18 cellular contexts compared by ENCODE assay signal in the genomic region with DNA sequence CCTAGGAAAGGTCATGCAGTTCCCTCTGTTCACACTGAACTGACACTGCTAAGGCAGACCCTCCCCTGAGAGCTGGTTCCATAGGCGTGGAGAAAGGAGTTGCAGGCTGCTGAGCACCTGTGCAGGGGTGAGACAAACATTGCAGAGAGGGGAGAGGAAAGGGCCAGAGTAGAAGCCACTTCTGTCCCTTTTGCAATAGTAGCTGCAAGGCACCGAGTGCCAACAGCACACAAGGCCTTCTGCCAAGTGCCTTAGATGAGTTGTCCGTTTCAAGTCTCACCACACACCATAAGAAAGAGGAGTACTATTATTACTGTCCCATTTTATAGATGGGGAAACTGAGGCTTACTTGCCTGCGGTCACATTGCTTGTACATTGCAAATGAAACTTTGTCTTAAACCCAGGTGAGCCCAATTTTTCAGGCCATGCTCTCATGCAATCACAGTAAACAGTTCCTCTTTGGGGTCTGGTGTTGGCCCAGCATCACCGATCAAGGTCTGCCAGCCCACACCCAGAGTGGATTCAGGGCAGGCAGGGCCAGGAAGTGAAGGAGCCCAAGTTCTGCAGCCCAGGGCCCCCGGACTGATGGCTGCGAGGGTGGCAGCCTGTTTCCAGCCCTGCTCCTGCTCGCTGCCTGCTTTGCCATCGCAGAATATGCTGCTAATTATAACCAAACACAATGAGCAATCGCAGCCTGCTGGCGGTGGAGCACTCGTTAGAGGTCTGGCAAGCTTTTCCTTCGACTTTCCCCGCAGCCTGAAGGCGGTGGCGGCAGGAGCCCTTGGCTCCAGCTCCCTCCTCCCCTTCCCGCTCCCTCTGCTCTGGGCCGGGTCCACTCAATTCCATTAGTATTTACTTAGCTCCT. TPM values are rescaled to one million over a fixed set of nuclear protein-coding genes. Genes with fewer than 3 reads are reported as not detected.
DNase-seq lines count a peak whose midpoint lies in the region; ATAC-seq, FAIRE-seq and TF ChIP-seq lines count a peak whose summit lies in the region.
"Had no signal": no experiment of that assay in that cellular context is flagged by ENCODE, and none has a peak within 500 bp of the region (broad histone marks: within the 10 kb centered on the region; RNA-seq: fewer than 3 reads in every experiment).

No MANE protein-coding gene starts in this region.

- no peaks in the 10 kb centered on the region for H3K79me1 ChIP-seq in H1 (ENCODE audit: low read depth, low read length)

- H3K18ac ChIP-seq in H1 (ENCODE audit: extremely low read depth, low read length), result peak overlapping the region; percentile 19; the same call in 1 of the 2 replicates

- DNase-seq in ELF-1 (ENCODE audit: low read depth, low spot score), result peak; percentile 40
- DNase-seq in NCI-H2227 treated with DMSO at 0.1 percent for 48 hours (lab: John Stamatoyannopoulos, UW), result peak; percentile 45
- peak in 1 of 2 experiments; percentile 59 for DNase-seq in H1 (ENCODE audit: low read depth in 1 of 2, low spot score in 2 of 2)
- DNase-seq in left lobe of liver (ENCODE audit: low spot score), result peak; percentile 61
- no peak for DNase-seq in effector CD4-positive, alpha-beta T cell
- no peak for DNase-seq in tibial nerve (ENCODE audit: low spot score in 2 of 2)
- DNase-seq: adrenal gland; colonic mucosa; COR-L47; NCI-H2081 treated with DMSO at 0.1 percent for 48 hours; stimulated activated CD4-positive, alpha-beta T cell treated with anti-CD3 and anti-CD28 coated beads, Interleukin-4, amount 100 ng/mL, for 24 hours; stimulated activated CD8-positive, alpha-beta memory T cell treated with anti-CD3 and anti-CD28 coated beads, Interleukin-4, amount 100 ng/mL, for 48 hours had no signal

- H3K23ac ChIP-seq in H1 (ENCODE audit: insufficient read length), result no peak overlapping the region

- H2BK15ac ChIP-seq in H1 (ENCODE audit: low read length), result peak overlapping the region; percentile 89; the same call in 1 of the 2 replicates

- H2AFZ ChIP-seq in H1 (ENCODE audit: low read length), result peak overlapping the region; percentile 96

- H4K91ac ChIP-seq in H1 (replicated peaks; ENCODE audit: insufficient read length, low read length), result no peak overlapping the region

- no peaks in the 10 kb centered on the region for H4K20me1 ChIP-seq in H1 (replicated peaks in 1 of 2; ENCODE audit: control insufficient read depth in 1 of 2, insufficient read depth in 2 of 2, low read length in 2 of 2)

- peak overlapping the region in 2 of 4 experiments; percentile 32 to 34; a peak in 3 of 7 replicates for H3K9ac ChIP-seq in H1 (replicated peaks in 1 of 4; ENCODE audit: extremely low read depth in 1 of 4, low read depth in 3 of 4, low read length in 3 of 4)

- no peak for FAIRE-seq in H1 (lab: Jason Lieb, UNC)
- FAIRE-seq: G401.6, GM12892 had no signal

- TF ChIP-seq EP300 in H1 (IDR thresholded peaks at IDR 0.05; ENCODE audit: borderline replicate concordance in 1 of 2, low read depth in 2 of 2, low read length in 2 of 2), result no peak
- TF ChIP-seq EP300 in tibial nerve (IDR thresholded peaks at IDR 0.05), result no peak

- no peak overlapping the region for H2BK5ac ChIP-seq in H1 (ENCODE audit: low read depth, low read length)

- H2BK20ac ChIP-seq in H1 (ENCODE audit: low read length), result no peak overlapping the region

- H3K4me3 ChIP-seq in H1 (ENCODE audit: extremely low read depth in 1 of 4, insufficient read depth in 2 of 4, low read depth in 3 of 4, low read length in 4 of 4), result peak overlapping the region in 1 of 4 experiments; percentile 15; a peak in 1 of 8 replicates
- H3K4me3 ChIP-seq in tibial nerve, result no peak overlapping the region
- H3K4me3 ChIP-seq: adrenal gland, colonic mucosa, skin epidermis, thoracic aorta had no signal

- H2AK5ac ChIP-seq in H1 (ENCODE audit: low read depth, low read length), result no peak overlapping the region

- H4K5ac ChIP-seq in H1 (ENCODE audit: insufficient read length, low read depth, low read length), result no peak overlapping the region

- H3K4me2 ChIP-seq in H1 (ENCODE audit: insufficient read depth in 1 of 2, low read depth in 2 of 2, low read length in 2 of 2), result peak overlapping the region; percentile 38 to 53; a peak in 3 of 4 replicates

- no peaks in the 10 kb centered on the region for H3K23me2 ChIP-seq in H1 (ENCODE audit: low read depth, low read length)

- TF ChIP-seq POLR2A in H1 (IDR thresholded peaks at IDR 0.05; ENCODE audit: control extremely low read depth in 1 of 2, low read depth in 2 of 2, low read length in 2 of 2) (no peak), tibial nerve (IDR thresholded peaks at IDR 0.05) (no peak)

- CTCF ChIA-PET in H1 (lab: Charles Lee; ENCODE audit: partially characterized antibody), result interaction anchor here (1.2 to 1.8 kb wide), 2 partner anchors 14 to 44 kb away, joined by 3 to 5 read pairs; no protein-coding TSS in a partner anchor

- ATAC-seq in left lobe of liver (peak; percentile 78), GM21786 (IDR thresholded peaks at IDR 0.05; ENCODE audit: unreplicated experiment) (no peak), HG02870 (IDR thresholded peaks at IDR 0.05; ENCODE audit: unreplicated experiment) (no peak)

- H3K36me3 ChIP-seq in H1 (ENCODE audit: control insufficient read depth in 2 of 4, insufficient read depth in 4 of 4, low read length in 3 of 4) (no peaks in the 10 kb centered on the region), tibial nerve (no peaks in the 10 kb centered on the region)
- H3K36me3 ChIP-seq: adrenal gland, colonic mucosa, thoracic aorta had no signal

- H4K8ac ChIP-seq in H1 (ENCODE audit: extremely low read depth, insufficient read depth, low read length), result no peak overlapping the region

- H2BK120ac ChIP-seq in H1 (replicated peaks; ENCODE audit: low read depth, low read length), result no peak overlapping the region

- no peak overlapping the region for H3K56ac ChIP-seq in H1 (replicated peaks; ENCODE audit: insufficient read length, low read depth, low read length)

- 0 out of 7 replicates have a peak, but pooled peaks cover 0 to 2% (median 0%) of the 10 kb centered on the region in 4 experiments for H3K27me3 ChIP-seq in H1 (replicated peaks in 1 of 4; ENCODE audit: control insufficient read depth in 3 of 4, extremely low read depth in 1 of 4, insufficient read depth in 3 of 4, low read length in 3 of 4)
- H3K27me3 ChIP-seq in tibial nerve, result peaks cover 0 to 18% of the 10 kb centered on the region in 2 donors
- H3K27me3 ChIP-seq: adrenal gland, colonic mucosa had no signal

- no peaks in the 10 kb centered on the region for H3K79me2 ChIP-seq in H1 (ENCODE audit: control insufficient read depth in 1 of 2, insufficient read depth in 2 of 2, low read length in 2 of 2)

- H2BK12ac ChIP-seq in H1 (ENCODE audit: low read depth, low read length), result no peak overlapping the region; the same call in 1 of the 2 replicates

- no peak overlapping the region for H3K14ac ChIP-seq in H1 (ENCODE audit: insufficient read length)

- WGBS in H1 (ENCODE audit: extremely low coverage in 1 of 2, insufficient coverage in 1 of 2, insufficient read length in 1 of 2, insufficient replicate concordance in 2 of 2, low coverage in 1 of 2, low lambda C conversion rate in 2 of 2, missing lambda C conversion rate in 1 of 2), 2 experiments, result 50% methylated on average over 18 of the region's 18 CpGs; no CpG with 5 or more reads in 1 of the 2 experiments
- WGBS in tibial nerve, 2 donors, result 43 to 49% methylated on average over 18 of the region's 18 CpGs

- H3K27ac ChIP-seq in H1 (ENCODE audit: low read depth, low read length), result no peak overlapping the region
- no peak overlapping the region for H3K27ac ChIP-seq in tibial nerve
- H3K27ac ChIP-seq: adrenal gland, colonic mucosa, thoracic aorta had no signal

- POLR2A ChIA-PET in H1 (lab: Charles Lee; ENCODE audit: partially characterized antibody), result interaction anchor here (1.2 to 2.8 kb wide), 5 partner anchors 14 to 42 kb away, joined by 3 to 12 read pairs (median 4); partner anchors contain the start of gene SRSF1

- H3K9me3 ChIP-seq in H1 (ENCODE audit: insufficient read depth in 2 of 2, low read depth in 1 of 2, low read length in 1 of 2) (no peaks in the 10 kb centered on the region), tibial nerve (no peaks in the 10 kb centered on the region)
- H3K9me3 ChIP-seq: adrenal gland, colonic mucosa, thoracic aorta had no signal

- TF ChIP-seq CTCF in H1 (IDR thresholded peaks at IDR 0.05; ENCODE audit: control extremely low read depth in 1 of 3, insufficient read depth in 1 of 3, low read depth in 1 of 3, low read length in 3 of 3), result no peak
- no peak for TF ChIP-seq CTCF in tibial nerve (IDR thresholded peaks at IDR 0.05)

- no peak overlapping the region for H3K4ac ChIP-seq in H1 (replicated peaks; ENCODE audit: insufficient read length, low read depth, low read length)

- peaks cover 0 to 7% (median 4%) of the 10 kb centered on the region in 4 experiments; a peak in 3 of 7 replicates for H3K4me1 ChIP-seq in H1 (replicated peaks in 1 of 4; ENCODE audit: control insufficient read depth in 3 of 4, insufficient read depth in 4 of 4, low read length in 3 of 4)
- no peaks in the 10 kb centered on the region for H3K4me1 ChIP-seq in tibial nerve
- H3K4me1 ChIP-seq: adrenal gland, colonic mucosa had no signal

- TF ChIP-seq RAD21 in H1 (IDR thresholded peaks at IDR 0.05 in 1 of 2, conservative IDR thresholded peaks at IDR 0.05 in 1 of 2; ENCODE audit: low read depth in 2 of 2, low read length in 2 of 2), result no peak; a peak in 1 of 4 replicates

RNA-seq across cellular contexts. Expression of gene DYNLL2, which starts 36.8 kb away (rescaled TPM):
- 49.7 and 52.7 TPM in 2 replicates for total RNA-seq in H1 (2021; fragmentation: NEBNext Ultra II Directional; extraction: Animal tissue kit (Norgen Biotek cat#: 25700))
- polyA plus RNA-seq in H1 (2011; rRNA removed), result 19.8 and 21.6 TPM in 2 replicates
- 24.8 TPM for polyA plus RNA-seq in H1 (2011; cell fraction: cytosol; rRNA removed)
- polyA plus RNA-seq in H1 (2011; cell fraction: nucleus; rRNA removed), result 13.0 TPM
- 55.1 to 71.7 TPM (median 59.8 TPM) in 4 replicates for polyA plus RNA-seq in H1 (2012, experiment 1 of 2)
- polyA plus RNA-seq in H1 (2012, experiment 2 of 2), result 23.3 TPM
- polyA plus RNA-seq in H1 (2013, experiment 1 of 2), result 20.9 TPM
- polyA plus RNA-seq in H1 (2013, experiment 2 of 2), result 21.2 TPM
- 32.7 and 36.5 TPM in 2 replicates for polyA minus RNA-seq in H1 (2011; rRNA and poly(A)+ RNA removed)
- 18.9 TPM for polyA minus RNA-seq in H1 (2011; cell fraction: cytosol; rRNA and poly(A)+ RNA removed)
- polyA minus RNA-seq in H1 (2011; cell fraction: nucleus; rRNA and poly(A)+ RNA removed), result 17.3 TPM
- total RNA-seq in left lobe of liver (24.4 TPM), tibial nerve (10 to 100 TPM; 13.9 to 21.3 (median 16.6) TPM)

RNA-seq across cellular contexts. Expression of gene SRSF1, which starts 39.4 kb away (rescaled TPM):
- total RNA-seq in H1 (2021; fragmentation: NEBNext Ultra II Directional; extraction: Animal tissue kit (Norgen Biotek cat#: 25700)), result 429 and 433 TPM in 2 replicates
- 149 and 300 TPM in 2 replicates for polyA plus RNA-seq in H1 (2011; rRNA removed)
- polyA plus RNA-seq in H1 (2011; cell fraction: cytosol; rRNA removed), result 280 TPM
- 773 TPM for polyA plus RNA-seq in H1 (2011; cell fraction: nucleus; rRNA removed)
- polyA plus RNA-seq in H1 (2012, experiment 1 of 2), result 330 to 434 TPM (median 366 TPM) in 4 replicates
- 60.0 TPM for polyA plus RNA-seq in H1 (2012, experiment 2 of 2)
- polyA plus RNA-seq in H1 (2013, experiment 1 of 2), result 237 TPM
- polyA plus RNA-seq in H1 (2013, experiment 2 of 2), result 241 TPM
- 349 and 397 TPM in 2 replicates for polyA minus RNA-seq in H1 (2011; rRNA and poly(A)+ RNA removed)
- 389 TPM for polyA minus RNA-seq in H1 (2011; cell fraction: cytosol; rRNA and poly(A)+ RNA removed)
- 594 TPM for polyA minus RNA-seq in H1 (2011; cell fraction: nucleus; rRNA and poly(A)+ RNA removed)
- 81.6 TPM for total RNA-seq in left lobe of liver
- total RNA-seq in tibial nerve, result 100 to 1,000 TPM in 3 of 4 donors, 10 to 100 TPM in 1; 92.4 to 173 (median 143) TPM

RNA-seq across cellular contexts. Expression of gene VEZF1, which starts 58.4 kb away (rescaled TPM):
- total RNA-seq in H1 (2021; fragmentation: NEBNext Ultra II Directional; extraction: Animal tissue kit (Norgen Biotek cat#: 25700)), result 56.7 and 61.9 TPM in 2 replicates
- 21.5 and 28.9 TPM in 2 replicates for polyA plus RNA-seq in H1 (2011; rRNA removed)
- polyA plus RNA-seq in H1 (2011; cell fraction: cytosol; rRNA removed), result 25.3 TPM
- polyA plus RNA-seq in H1 (2011; cell fraction: nucleus; rRNA removed), result 29.8 TPM
- polyA plus RNA-seq in H1 (2012, experiment 1 of 2), result 33.3 to 43.5 TPM (median 39.8 TPM) in 4 replicates
- 5.7 TPM for polyA plus RNA-seq in H1 (2012, experiment 2 of 2)
- 39.2 TPM for polyA plus RNA-seq in H1 (2013, experiment 1 of 2)
- 38.4 TPM for polyA plus RNA-seq in H1 (2013, experiment 2 of 2)
- 81.4 and 108 TPM in 2 replicates for polyA minus RNA-seq in H1 (2011; rRNA and poly(A)+ RNA removed)
- polyA minus RNA-seq in H1 (2011; cell fraction: cytosol; rRNA and poly(A)+ RNA removed), result 35.6 TPM
- polyA minus RNA-seq in H1 (2011; cell fraction: nucleus; rRNA and poly(A)+ RNA removed), result 51.1 TPM
- total RNA-seq in left lobe of liver, result 12.5 TPM
- total RNA-seq in tibial nerve, result 10 to 100 TPM; 42.3 to 66.0 (median 48.3) TPM

Comparison
In these comparisons a context has a peak if more than half of its experiments do, and no peak if none do; other contexts are left out.
1. DNase-seq: peak in ELF-1 (single experiment), NCI-H2227 treated with DMSO at 0.1 percent for 48 hours (single experiment) and left lobe of liver (single experiment); none in effector CD4-positive, alpha-beta T cell (single experiment) and tibial nerve (0 of 2).